In the genomic region with DNA sequence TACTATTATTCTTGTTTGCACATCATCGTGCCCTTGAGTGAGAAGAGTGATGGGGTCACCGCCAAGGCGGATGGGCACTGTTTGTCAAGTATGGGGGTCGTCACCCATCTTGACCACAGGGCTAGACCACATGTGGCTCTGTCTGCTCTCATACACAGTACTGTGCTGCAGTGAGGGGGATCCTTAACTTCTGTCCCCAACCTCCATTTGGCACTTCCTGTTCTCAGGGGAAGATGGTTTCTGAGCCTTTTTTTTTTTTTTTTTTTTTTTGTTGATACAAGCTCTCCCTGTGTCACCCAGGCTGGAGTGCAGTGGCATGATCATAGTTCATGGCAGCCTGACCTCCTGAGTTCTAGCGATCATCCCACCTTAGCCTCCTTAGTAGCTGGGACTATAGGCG, we compare ENCODE assay signal across 1 cellular context.
TF ChIP-seq lines count a peak whose summit lies in the region.

No MANE protein-coding gene starts in this region.

TF ChIP-seq in H1, 55 proteins besides CTCF, POLR2A, EP300 and RAD21:
- no peak for TF ChIP-seq RBBP5 (IDR thresholded peaks at IDR 0.05; ENCODE audit: borderline replicate concordance, low read depth, low read length)
- TF ChIP-seq KDM4A (IDR thresholded peaks at IDR 0.05; ENCODE audit: low read depth, low read length, severe bottlenecking): no peak
- no peak for TF ChIP-seq NRF1 (IDR thresholded peaks at IDR 0.05; ENCODE audit: low read depth, low read length)
- no peak for TF ChIP-seq SUZ12 (IDR thresholded peaks at IDR 0.05; ENCODE audit: low read length)
- TF ChIP-seq SP1 (IDR thresholded peaks at IDR 0.05; ENCODE audit: low read depth, low read length): no peak
- TF ChIP-seq POLR2AphosphoS5 (IDR thresholded peaks at IDR 0.05; ENCODE audit: low read depth, low read length): no peak
